ENCODE assay signal across 1 cellular context in the genomic region with DNA sequence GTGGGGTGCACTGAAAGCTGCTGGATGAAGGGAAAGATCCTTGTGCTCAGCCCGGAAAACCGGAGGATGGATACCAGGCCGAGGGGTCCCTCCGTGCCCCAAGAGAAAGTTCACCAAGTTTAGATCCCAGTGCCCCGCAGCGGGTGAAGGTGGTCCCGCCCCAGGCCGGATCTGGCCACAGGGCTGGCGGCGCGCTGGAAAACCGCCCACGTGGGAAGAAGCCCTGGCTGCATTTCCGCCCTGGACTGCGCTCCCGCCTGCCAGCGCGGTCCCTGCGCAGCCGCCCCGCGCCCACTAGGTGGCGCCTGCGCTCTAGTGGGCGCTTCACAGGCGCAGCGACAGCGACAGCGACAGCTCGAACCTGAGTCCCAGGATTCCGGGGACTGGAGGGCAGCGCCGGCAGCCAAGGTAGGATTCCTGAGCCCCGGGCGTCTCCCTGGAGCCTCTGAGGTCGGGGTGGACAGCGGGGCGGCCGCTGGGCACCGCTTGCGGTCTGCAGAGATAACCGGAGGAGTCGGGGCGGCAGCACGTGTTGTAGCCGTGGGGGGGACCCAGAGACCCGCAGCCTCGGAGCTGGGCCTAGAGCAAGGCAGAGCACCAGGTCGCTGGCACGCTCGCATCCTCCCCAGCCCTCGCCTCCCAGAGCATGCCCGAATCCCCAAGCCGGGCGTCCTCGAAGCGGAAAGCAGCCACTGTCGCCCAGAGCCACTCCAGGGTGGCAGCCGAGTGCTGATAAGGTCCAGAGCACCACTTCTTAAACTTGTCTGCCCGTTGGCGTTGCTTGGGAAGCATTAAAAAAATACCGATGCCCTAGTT.
A peak's percentile ranks its signal among the peaks of the same experiment; 100 is the strongest.
TF ChIP-seq lines count a peak whose summit lies in the region.

TSS of gene CHD9 (plus strand) at position 322 of the 816 bp plus-strand sequence. CDS start 101,099 bp downstream, outside the sequence.

TF ChIP-seq in WTC11, 78 proteins besides CTCF, POLR2A, EP300 and RAD21 (continued from another document):
- TF ChIP-seq, protein P1, sequence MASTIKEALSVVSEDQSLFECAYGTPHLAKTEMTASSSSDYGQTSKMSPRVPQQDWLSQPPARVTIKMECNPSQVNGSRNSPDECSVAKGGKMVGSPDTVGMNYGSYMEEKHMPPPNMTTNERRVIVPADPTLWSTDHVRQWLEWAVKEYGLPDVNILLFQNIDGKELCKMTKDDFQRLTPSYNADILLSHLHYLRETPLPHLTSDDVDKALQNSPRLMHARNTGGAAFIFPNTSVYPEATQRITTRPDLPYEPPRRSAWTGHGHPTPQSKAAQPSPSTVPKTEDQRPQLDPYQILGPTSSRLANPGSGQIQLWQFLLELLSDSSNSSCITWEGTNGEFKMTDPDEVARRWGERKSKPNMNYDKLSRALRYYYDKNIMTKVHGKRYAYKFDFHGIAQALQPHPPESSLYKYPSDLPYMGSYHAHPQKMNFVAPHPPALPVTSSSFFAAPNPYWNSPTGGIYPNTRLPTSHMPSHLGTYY (CRISPR knock-in tag; IDR thresholded peaks at IDR 0.05): no peak
- TF ChIP-seq, protein P2, sequence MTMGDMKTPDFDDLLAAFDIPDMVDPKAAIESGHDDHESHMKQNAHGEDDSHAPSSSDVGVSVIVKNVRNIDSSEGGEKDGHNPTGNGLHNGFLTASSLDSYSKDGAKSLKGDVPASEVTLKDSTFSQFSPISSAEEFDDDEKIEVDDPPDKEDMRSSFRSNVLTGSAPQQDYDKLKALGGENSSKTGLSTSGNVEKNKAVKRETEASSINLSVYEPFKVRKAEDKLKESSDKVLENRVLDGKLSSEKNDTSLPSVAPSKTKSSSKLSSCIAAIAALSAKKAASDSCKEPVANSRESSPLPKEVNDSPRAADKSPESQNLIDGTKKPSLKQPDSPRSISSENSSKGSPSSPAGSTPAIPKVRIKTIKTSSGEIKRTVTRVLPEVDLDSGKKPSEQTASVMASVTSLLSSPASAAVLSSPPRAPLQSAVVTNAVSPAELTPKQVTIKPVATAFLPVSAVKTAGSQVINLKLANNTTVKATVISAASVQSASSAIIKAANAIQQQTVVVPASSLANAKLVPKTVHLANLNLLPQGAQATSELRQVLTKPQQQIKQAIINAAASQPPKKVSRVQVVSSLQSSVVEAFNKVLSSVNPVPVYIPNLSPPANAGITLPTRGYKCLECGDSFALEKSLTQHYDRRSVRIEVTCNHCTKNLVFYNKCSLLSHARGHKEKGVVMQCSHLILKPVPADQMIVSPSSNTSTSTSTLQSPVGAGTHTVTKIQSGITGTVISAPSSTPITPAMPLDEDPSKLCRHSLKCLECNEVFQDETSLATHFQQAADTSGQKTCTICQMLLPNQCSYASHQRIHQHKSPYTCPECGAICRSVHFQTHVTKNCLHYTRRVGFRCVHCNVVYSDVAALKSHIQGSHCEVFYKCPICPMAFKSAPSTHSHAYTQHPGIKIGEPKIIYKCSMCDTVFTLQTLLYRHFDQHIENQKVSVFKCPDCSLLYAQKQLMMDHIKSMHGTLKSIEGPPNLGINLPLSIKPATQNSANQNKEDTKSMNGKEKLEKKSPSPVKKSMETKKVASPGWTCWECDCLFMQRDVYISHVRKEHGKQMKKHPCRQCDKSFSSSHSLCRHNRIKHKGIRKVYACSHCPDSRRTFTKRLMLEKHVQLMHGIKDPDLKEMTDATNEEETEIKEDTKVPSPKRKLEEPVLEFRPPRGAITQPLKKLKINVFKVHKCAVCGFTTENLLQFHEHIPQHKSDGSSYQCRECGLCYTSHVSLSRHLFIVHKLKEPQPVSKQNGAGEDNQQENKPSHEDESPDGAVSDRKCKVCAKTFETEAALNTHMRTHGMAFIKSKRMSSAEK (CRISPR knock-in tag; IDR thresholded peaks at IDR 0.05; ENCODE audit: borderline replicate concordance): no peak
- peak; percentile 59; the same call in 1 of the 2 replicates for TF ChIP-seq FOXP4 (CRISPR knock-in tag; IDR thresholded peaks at IDR 0.05)
- TF ChIP-seq MYBL2 (CRISPR knock-in tag; IDR thresholded peaks at IDR 0.05): 0 out of 2 replicates have a peak, but pooled peaks have one; percentile 18
- no peak for TF ChIP-seq GRHL2 (CRISPR knock-in tag; IDR thresholded peaks at IDR 0.05; ENCODE audit: insufficient replicate concordance, severe bottlenecking)
- TF ChIP-seq NFYB (CRISPR knock-in tag; conservative IDR thresholded peaks at IDR 0.05; ENCODE audit: low read depth): no peak; the same call in 1 of the 2 replicates
- TF ChIP-seq, protein P3, sequence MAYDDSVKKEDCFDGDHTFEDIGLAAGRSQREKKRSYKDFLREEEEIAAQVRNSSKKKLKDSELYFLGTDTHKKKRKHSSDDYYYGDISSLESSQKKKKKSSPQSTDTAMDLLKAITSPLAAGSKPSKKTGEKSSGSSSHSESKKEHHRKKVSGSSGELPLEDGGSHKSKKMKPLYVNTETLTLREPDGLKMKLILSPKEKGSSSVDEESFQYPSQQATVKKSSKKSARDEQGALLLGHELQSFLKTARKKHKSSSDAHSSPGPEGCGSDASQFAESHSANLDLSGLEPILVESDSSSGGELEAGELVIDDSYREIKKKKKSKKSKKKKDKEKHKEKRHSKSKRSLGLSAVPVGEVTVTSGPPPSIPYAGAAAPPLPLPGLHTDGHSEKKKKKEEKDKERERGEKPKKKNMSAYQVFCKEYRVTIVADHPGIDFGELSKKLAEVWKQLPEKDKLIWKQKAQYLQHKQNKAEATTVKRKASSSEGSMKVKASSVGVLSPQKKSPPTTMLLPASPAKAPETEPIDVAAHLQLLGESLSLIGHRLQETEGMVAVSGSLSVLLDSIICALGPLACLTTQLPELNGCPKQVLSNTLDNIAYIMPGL (CRISPR knock-in tag; IDR thresholded peaks at IDR 0.05): peak; percentile 94
- TF ChIP-seq, protein P4, sequence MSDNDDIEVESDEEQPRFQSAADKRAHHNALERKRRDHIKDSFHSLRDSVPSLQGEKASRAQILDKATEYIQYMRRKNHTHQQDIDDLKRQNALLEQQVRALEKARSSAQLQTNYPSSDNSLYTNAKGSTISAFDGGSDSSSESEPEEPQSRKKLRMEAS (CRISPR knock-in tag; IDR thresholded peaks at IDR 0.05): peak; percentile 96
- no peak for TF ChIP-seq TEAD4 (CRISPR knock-in tag; IDR thresholded peaks at IDR 0.05)
- 0 out of 2 replicates have a peak, but pooled peaks have one; percentile 39 for TF ChIP-seq ELF4 (CRISPR knock-in tag; IDR thresholded peaks at IDR 0.05; ENCODE audit: low read depth)
- TF ChIP-seq ZNF423 (CRISPR knock-in tag; IDR thresholded peaks at IDR 0.05): no peak
- TF ChIP-seq, protein P5, sequence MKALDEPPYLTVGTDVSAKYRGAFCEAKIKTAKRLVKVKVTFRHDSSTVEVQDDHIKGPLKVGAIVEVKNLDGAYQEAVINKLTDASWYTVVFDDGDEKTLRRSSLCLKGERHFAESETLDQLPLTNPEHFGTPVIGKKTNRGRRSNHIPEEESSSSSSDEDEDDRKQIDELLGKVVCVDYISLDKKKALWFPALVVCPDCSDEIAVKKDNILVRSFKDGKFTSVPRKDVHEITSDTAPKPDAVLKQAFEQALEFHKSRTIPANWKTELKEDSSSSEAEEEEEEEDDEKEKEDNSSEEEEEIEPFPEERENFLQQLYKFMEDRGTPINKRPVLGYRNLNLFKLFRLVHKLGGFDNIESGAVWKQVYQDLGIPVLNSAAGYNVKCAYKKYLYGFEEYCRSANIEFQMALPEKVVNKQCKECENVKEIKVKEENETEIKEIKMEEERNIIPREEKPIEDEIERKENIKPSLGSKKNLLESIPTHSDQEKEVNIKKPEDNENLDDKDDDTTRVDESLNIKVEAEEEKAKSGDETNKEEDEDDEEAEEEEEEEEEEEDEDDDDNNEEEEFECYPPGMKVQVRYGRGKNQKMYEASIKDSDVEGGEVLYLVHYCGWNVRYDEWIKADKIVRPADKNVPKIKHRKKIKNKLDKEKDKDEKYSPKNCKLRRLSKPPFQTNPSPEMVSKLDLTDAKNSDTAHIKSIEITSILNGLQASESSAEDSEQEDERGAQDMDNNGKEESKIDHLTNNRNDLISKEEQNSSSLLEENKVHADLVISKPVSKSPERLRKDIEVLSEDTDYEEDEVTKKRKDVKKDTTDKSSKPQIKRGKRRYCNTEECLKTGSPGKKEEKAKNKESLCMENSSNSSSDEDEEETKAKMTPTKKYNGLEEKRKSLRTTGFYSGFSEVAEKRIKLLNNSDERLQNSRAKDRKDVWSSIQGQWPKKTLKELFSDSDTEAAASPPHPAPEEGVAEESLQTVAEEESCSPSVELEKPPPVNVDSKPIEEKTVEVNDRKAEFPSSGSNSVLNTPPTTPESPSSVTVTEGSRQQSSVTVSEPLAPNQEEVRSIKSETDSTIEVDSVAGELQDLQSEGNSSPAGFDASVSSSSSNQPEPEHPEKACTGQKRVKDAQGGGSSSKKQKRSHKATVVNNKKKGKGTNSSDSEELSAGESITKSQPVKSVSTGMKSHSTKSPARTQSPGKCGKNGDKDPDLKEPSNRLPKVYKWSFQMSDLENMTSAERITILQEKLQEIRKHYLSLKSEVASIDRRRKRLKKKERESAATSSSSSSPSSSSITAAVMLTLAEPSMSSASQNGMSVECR (CRISPR knock-in tag; IDR thresholded peaks at IDR 0.05; ENCODE audit: borderline replicate concordance): no peak; the same call in 1 of the 2 replicates
- no peak for TF ChIP-seq OVOL2 (CRISPR knock-in tag; IDR thresholded peaks at IDR 0.05; ENCODE audit: borderline replicate concordance)
- TF ChIP-seq SOX15 (CRISPR knock-in tag; IDR thresholded peaks at IDR 0.05): no peak
- peak; percentile 79; the same call in 1 of the 2 replicates for TF ChIP-seq SMAD3 (CRISPR knock-in tag; IDR thresholded peaks at IDR 0.05; ENCODE audit: borderline replicate concordance)
- TF ChIP-seq AFF4 (CRISPR knock-in tag; IDR thresholded peaks at IDR 0.05; ENCODE audit: borderline replicate concordance): peak; percentile 82; the same call in 1 of the 2 replicates
- 0 out of 2 replicates have a peak, but pooled peaks have one; percentile 65 for TF ChIP-seq CREM (CRISPR knock-in tag; IDR thresholded peaks at IDR 0.05)
- 0 out of 2 replicates have a peak, but pooled peaks have one; percentile 22 for TF ChIP-seq ZNF138 (CRISPR knock-in tag; conservative IDR thresholded peaks at IDR 0.05)
- TF ChIP-seq FOXJ3 (CRISPR knock-in tag; IDR thresholded peaks at IDR 0.05; ENCODE audit: borderline replicate concordance): no peak
